Comparison of ENCODE assay signal across 13 cellular contexts in the genomic region with DNA sequence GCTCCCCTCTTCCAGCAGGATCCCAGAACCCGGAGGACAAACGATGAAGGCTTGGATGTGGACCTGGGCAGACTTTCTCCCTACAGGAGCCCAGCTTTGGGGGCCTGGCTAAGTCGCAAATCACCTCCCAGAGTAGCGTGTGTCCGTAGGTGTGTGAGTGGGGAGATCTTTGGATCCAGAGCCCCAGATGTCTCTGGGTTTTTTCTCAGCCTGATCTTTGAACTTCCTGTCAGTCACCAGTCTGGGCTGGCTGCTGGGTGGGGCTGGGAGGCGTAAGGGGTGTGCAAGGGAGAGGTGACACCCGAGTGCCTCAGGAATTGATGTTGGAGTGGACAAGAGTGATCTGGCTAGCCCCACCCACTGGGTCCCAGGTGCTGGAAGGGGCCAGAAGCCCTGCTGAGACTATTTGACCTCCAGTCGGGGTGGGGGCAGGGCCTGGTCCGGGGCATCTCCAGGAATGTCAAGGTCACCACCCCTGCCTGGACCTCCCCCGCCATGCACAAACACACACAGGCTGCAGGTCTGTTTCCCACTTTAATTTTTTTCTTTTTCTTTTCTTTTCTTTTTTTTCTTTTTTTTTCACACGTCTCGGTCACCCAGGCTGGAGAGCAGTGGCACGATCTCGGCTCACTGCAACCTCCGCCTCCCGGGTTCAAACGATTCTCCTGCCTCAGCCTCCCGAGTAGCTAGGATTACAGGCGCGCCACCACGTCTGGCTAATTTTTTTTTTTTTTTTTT. TPM values are rescaled to one million over a fixed set of nuclear protein-coding genes. Genes with fewer than 3 reads are reported as not detected.
DNase-seq lines count a peak whose midpoint lies in the region; ATAC-seq and TF ChIP-seq lines count a peak whose summit lies in the region.
"Had no signal": no experiment of that assay in that cellular context is flagged by ENCODE, and none has a peak within 500 bp of the region (broad histone marks: within the 10 kb centered on the region; RNA-seq: fewer than 3 reads in every experiment).

A gene with protein sequence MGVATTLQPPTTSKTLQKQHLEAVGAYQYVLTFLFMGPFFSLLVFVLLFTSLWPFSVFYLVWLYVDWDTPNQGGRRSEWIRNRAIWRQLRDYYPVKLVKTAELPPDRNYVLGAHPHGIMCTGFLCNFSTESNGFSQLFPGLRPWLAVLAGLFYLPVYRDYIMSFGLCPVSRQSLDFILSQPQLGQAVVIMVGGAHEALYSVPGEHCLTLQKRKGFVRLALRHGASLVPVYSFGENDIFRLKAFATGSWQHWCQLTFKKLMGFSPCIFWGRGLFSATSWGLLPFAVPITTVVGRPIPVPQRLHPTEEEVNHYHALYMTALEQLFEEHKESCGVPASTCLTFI (minus strand): TSS at position 175 of the 738 bp plus-strand sequence. CDS start 182 bp downstream, outside the sequence.

- peaks cover 13 to 19% (median 16%) of the 10 kb centered on the region in 3 donors for H3K4me1 Mint-ChIP-seq in T-cell

- no peaks in the 10 kb centered on the region for H3K9me2 ChIP-seq in HCT116 (ENCODE audit: insufficient read depth)

- peak within 1 kb of the TSS; percentile 14; the same call in 1 of the 2 replicates for H3K4me2 ChIP-seq in HCT116 (ENCODE audit: low read length)

- peak; percentile 47; the same call in 1 of the 2 replicates for ATAC-seq in HCT116
- peak in 2 of 4 experiments; percentile 22 to 52 for ATAC-seq in T-cell (replicated peaks in 1 of 4)
- ATAC-seq in psoas muscle, result no peak
- ATAC-seq: stimulated activated memory B cell treated with anti-CD40 and anti-IgM and Interleukin-4, amounts not matched to agents 10 μg/mL and 1 μg/mL and 100 μg/mL, for 72 hours had no signal

- H3K9me3 Mint-ChIP-seq in T-cell, result no peaks in the 10 kb centered on the region
- H3K9me3 Mint-ChIP-seq: activated CD4-positive, alpha-beta memory T cell treated with anti-CD3 and anti-CD28 coated beads, Interleukin-2, amount 10 ng/mL, durations not matched to agents 7 days and 5 days; neural crest cell; stimulated activated memory B cell treated with anti-CD40 and anti-IgM and Interleukin-4, amounts not matched to agents 10 μg/mL and 1 μg/mL and 100 μg/mL, for 72 hours had no signal

- H3K4me1 ChIP-seq in HCT116 (ENCODE audit: control insufficient read depth in 1 of 2, insufficient read depth in 2 of 2, low read length in 2 of 2) (peaks cover 0 to 8% of the 10 kb centered on the region in 2 experiments; a peak in 3 of 4 replicates), psoas muscle (peaks cover 6% of the 10 kb centered on the region)

- intact Hi-C loops in HCT116 (cut with micrococcal nuclease) (no loop called here), psoas muscle (cut with DNase I) (no loop called here)

- no peaks in the 10 kb centered on the region for H3K79me2 ChIP-seq in HCT116 (ENCODE audit: insufficient read depth, low read length)

- H3K36me3 ChIP-seq in HCT116 (ENCODE audit: control insufficient read depth in 1 of 2, insufficient read depth in 2 of 2, low read length in 2 of 2) (no peaks in the 10 kb centered on the region), psoas muscle (ENCODE audit: insufficient read depth in 1 of 2, low read depth in 1 of 2) (peaks cover under 1 to 3% of the 10 kb centered on the region in 2 donors)

- CTCF ChIA-PET in HCT116 (lab: Charles Lee), result interaction anchor here (0.7 kb wide), 1 partner anchor 8 kb away, joined by 3 read pairs; no protein-coding TSS in a partner anchor
- CTCF ChIA-PET in T-cell (lab: Charles Lee), result interaction anchor here in 1 of 2 donors (0.6 to 0.7 kb wide), 3 partner anchors 61 to 82 kb away, joined by 3 to 5 read pairs (median 4); no protein-coding TSS in a partner anchor

- no peak for TF ChIP-seq RAD21 in HCT116 (IDR thresholded peaks at IDR 0.05; ENCODE audit: low read depth)

- no peak within 1 kb of the TSS for H3K27ac Mint-ChIP-seq in T-cell
- H3K27ac Mint-ChIP-seq: activated CD4-positive, alpha-beta memory T cell treated with anti-CD3 and anti-CD28 coated beads, Interleukin-2, amount 10 ng/mL, durations not matched to agents 7 days and 5 days; stimulated activated memory B cell treated with anti-CD40 and anti-IgM and Interleukin-4, amounts not matched to agents 10 μg/mL and 1 μg/mL and 100 μg/mL, for 72 hours had no signal

- DNase-seq in HCT116 (ENCODE audit: low read depth, low spot score) (no peak), T-cell (no peak), psoas muscle (no peak), SKM-1 (lab: John Stamatoyannopoulos, UW; ENCODE audit: unreplicated experiment) (no peak), NCI-H2029 (lab: John Stamatoyannopoulos, UW) (no peak), cerebellar nuclear complex (lab: John Stamatoyannopoulos, UW) (no peak), NCI-H510A treated with DMSO at 0.1 percent for 48 hours (lab: John Stamatoyannopoulos, UW) (no peak)
- DNase-seq: activated CD4-positive, alpha-beta memory T cell treated with anti-CD3 and anti-CD28 coated beads, Interleukin-2, amount 10 ng/mL, durations not matched to agents 7 days and 5 days; NCI-H1048; NCI-H748 treated with DMSO at 0.1 percent for 48 hours had no signal

- H3K4me3 Mint-ChIP-seq in T-cell, result peak within 1 kb of the TSS; percentile 21 to 51 (median 37)
- H3K4me3 Mint-ChIP-seq: activated CD4-positive, alpha-beta memory T cell treated with anti-CD3 and anti-CD28 coated beads, Interleukin-2, amount 10 ng/mL, durations not matched to agents 7 days and 5 days; neural crest cell; stimulated activated memory B cell treated with anti-CD40 and anti-IgM and Interleukin-4, amounts not matched to agents 10 μg/mL and 1 μg/mL and 100 μg/mL, for 72 hours had no signal

- no peak within 1 kb of the TSS for H2AFZ ChIP-seq in HCT116 (ENCODE audit: low read depth, low read length, poor library complexity, severe bottlenecking)

- no peak within 1 kb of the TSS for H3K27ac ChIP-seq in HCT116 (ENCODE audit: low read depth, low read length)
- no peak within 1 kb of the TSS for H3K27ac ChIP-seq in psoas muscle

- TF ChIP-seq CTCF in HCT116 (IDR thresholded peaks at IDR 0.05 in 2 of 3, conservative IDR thresholded peaks at IDR 0.05 in 1 of 3; ENCODE audit: borderline replicate concordance in 1 of 3, insufficient read depth in 1 of 3, low read depth in 2 of 3, low read length in 2 of 3) (no peak), psoas muscle (IDR thresholded peaks at IDR 0.05) (no peak)

- POLR2A ChIA-PET in HCT116 (lab: Charles Lee), result interaction anchor here (1.0 kb wide), 1 partner anchor 27 kb away, joined by 3 read pairs; no protein-coding TSS in a partner anchor
- POLR2A ChIA-PET in T-cell (lab: Charles Lee), result no interaction called here

- no peak for TF ChIP-seq POLR2A in HCT116 (IDR thresholded peaks at IDR 0.05; ENCODE audit: borderline replicate concordance, extremely low read depth, insufficient read depth, insufficient read length)

- no peaks in the 10 kb centered on the region for H4K20me1 ChIP-seq in HCT116 (ENCODE audit: insufficient read depth)

- H3K9me3 ChIP-seq in HCT116 (ENCODE audit: control insufficient read depth in 1 of 2, insufficient read depth in 1 of 2, low read depth in 1 of 2, low read length in 2 of 2), result no peaks in the 10 kb centered on the region
- peaks cover 2% of the 10 kb centered on the region for H3K9me3 ChIP-seq in iPS-18c (ENCODE audit: control insufficient read depth, insufficient read depth, low read length)
- no peaks in the 10 kb centered on the region for H3K9me3 ChIP-seq in psoas muscle

- peaks cover 4% of the 10 kb centered on the region for H3K36me3 Mint-ChIP-seq in T-cell

- no peaks in the 10 kb centered on the region for H3K27me3 ChIP-seq in HCT116 (ENCODE audit: insufficient read depth, low read length)
- peaks cover 0 to 61% (median 18%) of the 10 kb centered on the region in 3 donors for H3K27me3 ChIP-seq in psoas muscle (ENCODE audit: insufficient read depth in 3 of 3, low read length in 2 of 3)

- no TSS peak for BruUV-seq in HCT116 (replicated peaks; lab: Mats Ljungman, UMichigan)

- WGBS in psoas muscle, 3 donors, result 31 to 33% (median 32%) methylated on average over 21 of the region's 21 CpGs

- no peak within 1 kb of the TSS for H3K9ac ChIP-seq in HCT116 (ENCODE audit: low read length)

- peaks cover 21 to 38% of the 10 kb centered on the region in 2 donors for H3K27me3 Mint-ChIP-seq in T-cell

- RAD21 ChIA-PET in HCT116 (lab: Charles Lee; ENCODE audit: low non-redundant PET in 1 of 2, low total read pairs in 2 of 2, uncharacterized antibody in 2 of 2, unreplicated experiment in 2 of 2), result no interaction called here

- H3K4me3 ChIP-seq in HCT116 (replicated peaks in 1 of 2; ENCODE audit: low read depth in 1 of 2, low read length in 2 of 2) (no peak within 1 kb of the TSS), iPS-18c (ENCODE audit: insufficient read depth, low read depth, low read length) (peak within 1 kb of the TSS; percentile 53), psoas muscle (peak within 1 kb of the TSS; percentile 25)

TF ChIP-seq in HCT116, 20 proteins besides CTCF, POLR2A, EP300 and RAD21 (continues in another document):
- TF ChIP-seq EZH2 (IDR thresholded peaks at IDR 0.05), result no peak
- TF ChIP-seq, protein P1, sequence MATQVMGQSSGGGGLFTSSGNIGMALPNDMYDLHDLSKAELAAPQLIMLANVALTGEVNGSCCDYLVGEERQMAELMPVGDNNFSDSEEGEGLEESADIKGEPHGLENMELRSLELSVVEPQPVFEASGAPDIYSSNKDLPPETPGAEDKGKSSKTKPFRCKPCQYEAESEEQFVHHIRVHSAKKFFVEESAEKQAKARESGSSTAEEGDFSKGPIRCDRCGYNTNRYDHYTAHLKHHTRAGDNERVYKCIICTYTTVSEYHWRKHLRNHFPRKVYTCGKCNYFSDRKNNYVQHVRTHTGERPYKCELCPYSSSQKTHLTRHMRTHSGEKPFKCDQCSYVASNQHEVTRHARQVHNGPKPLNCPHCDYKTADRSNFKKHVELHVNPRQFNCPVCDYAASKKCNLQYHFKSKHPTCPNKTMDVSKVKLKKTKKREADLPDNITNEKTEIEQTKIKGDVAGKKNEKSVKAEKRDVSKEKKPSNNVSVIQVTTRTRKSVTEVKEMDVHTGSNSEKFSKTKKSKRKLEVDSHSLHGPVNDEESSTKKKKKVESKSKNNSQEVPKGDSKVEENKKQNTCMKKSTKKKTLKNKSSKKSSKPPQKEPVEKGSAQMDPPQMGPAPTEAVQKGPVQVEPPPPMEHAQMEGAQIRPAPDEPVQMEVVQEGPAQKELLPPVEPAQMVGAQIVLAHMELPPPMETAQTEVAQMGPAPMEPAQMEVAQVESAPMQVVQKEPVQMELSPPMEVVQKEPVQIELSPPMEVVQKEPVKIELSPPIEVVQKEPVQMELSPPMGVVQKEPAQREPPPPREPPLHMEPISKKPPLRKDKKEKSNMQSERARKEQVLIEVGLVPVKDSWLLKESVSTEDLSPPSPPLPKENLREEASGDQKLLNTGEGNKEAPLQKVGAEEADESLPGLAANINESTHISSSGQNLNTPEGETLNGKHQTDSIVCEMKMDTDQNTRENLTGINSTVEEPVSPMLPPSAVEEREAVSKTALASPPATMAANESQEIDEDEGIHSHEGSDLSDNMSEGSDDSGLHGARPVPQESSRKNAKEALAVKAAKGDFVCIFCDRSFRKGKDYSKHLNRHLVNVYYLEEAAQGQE (IDR thresholded peaks at IDR 0.05; ENCODE audit: low read depth), result no peak
- no peak for TF ChIP-seq YY1 (IDR thresholded peaks at IDR 0.05; ENCODE audit: extremely low read depth, insufficient replicate concordance, low read depth, low read length)
- no peak for TF ChIP-seq SIN3A (IDR thresholded peaks at IDR 0.05; ENCODE audit: low read depth)

RNA-seq across cellular contexts. Expression of the gene that starts here (rescaled TPM):
- total RNA-seq in HCT116 (2021; ENCODE audit: unreplicated experiment), result not detected
- polyA plus RNA-seq in HCT116 (2012), result 0.04 TPM in 1 of 2 replicates, not detected in the other
- total RNA-seq in T-cell, result not detected
- total RNA-seq in psoas muscle, result not detected
- not detected for polyA plus RNA-seq in psoas muscle
- total RNA-seq: activated CD4-positive, alpha-beta memory T cell treated with anti-CD3 and anti-CD28 coated beads, Interleukin-2, amount 10 ng/mL, durations not matched to agents 7 days and 5 days; neural crest cell had no signal

Comparison
In these comparisons a context has a peak if more than half of its experiments do, and no peak if none do; other contexts are left out.
1. Peak in ATAC-seq and H3K4me2 ChIP-seq in HCT116; RNA of the gene not detected or under 1 TPM.
2. H3K4me3 ChIP-seq: peak in iPS-18c (single experiment) and psoas muscle (single experiment); none in HCT116 (0 of 2).